17 cellular contexts compared by ENCODE assay signal in the genomic region with DNA sequence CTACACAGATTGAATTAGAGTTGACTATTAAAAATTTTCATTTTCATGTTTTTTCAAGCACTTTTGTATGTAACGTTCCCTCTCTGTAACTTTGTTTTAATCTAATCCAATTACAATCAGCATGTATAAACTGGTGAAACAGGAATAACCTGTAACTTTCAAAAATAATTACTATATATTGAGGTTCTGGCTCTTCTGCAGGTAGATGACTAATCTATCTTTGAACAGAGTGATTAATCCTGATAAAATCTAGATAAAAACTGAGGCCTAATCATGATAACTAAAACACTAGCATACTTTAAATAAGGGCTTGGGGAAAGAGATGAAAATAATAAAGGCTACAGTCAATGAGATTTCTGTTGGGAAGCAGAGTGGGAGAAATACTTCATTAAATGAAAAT.
DNase-seq lines count a peak whose midpoint lies in the region; ATAC-seq, FAIRE-seq and TF ChIP-seq lines count a peak whose summit lies in the region.
"Had no signal": no experiment of that assay in that cellular context is flagged by ENCODE, and none has a peak within 500 bp of the region (broad histone marks: within the 10 kb centered on the region; RNA-seq: fewer than 3 reads in every experiment).

No MANE protein-coding gene starts in this region.

- intact Hi-C loops in psoas muscle (cut with DNase I), result no loop called here
- intact Hi-C loops in uterus (cut with DNase I; ENCODE audit: low total_unique reads), result no loop called here

- TF ChIP-seq POLR2A in uterus (IDR thresholded peaks at IDR 0.05), result no peak

- peak; percentile 6 for DNase-seq in HT-29 (ENCODE audit: low spot score)
- DNase-seq in bronchial epithelial cell (ENCODE audit: low read depth), result peak; percentile 79
- DNase-seq in psoas muscle, result no peak
- no peak for DNase-seq in uterus
- DNase-seq in HCEC 1CT, result no peak
- DNase-seq: ACHN; C1 segment of cervical spinal cord; CD8-positive, alpha-beta memory T cell; Karpas-422; NCI-H1436 treated with DMSO at 0.1 percent for 48 hours; NCI-H2029; NCI-H526 had no signal

- no peaks in the 10 kb centered on the region for H3K9me3 ChIP-seq in psoas muscle
- no peaks in the 10 kb centered on the region for H3K9me3 ChIP-seq in uterus
- H3K9me3 ChIP-seq: SJSA1 had no signal

- no peak overlapping the region for H3K4me3 ChIP-seq in bronchial epithelial cell (ENCODE audit: low read depth, low read length)
- no peak overlapping the region for H3K4me3 ChIP-seq in psoas muscle
- no peak overlapping the region for H3K4me3 ChIP-seq in uterus
- H3K4me3 ChIP-seq: SJSA1 had no signal

- H3K4me1 ChIP-seq in psoas muscle, result peaks cover 7% of the 10 kb centered on the region
- H3K4me1 ChIP-seq in uterus, result peaks cover 0 to 6% of the 10 kb centered on the region in 2 donors
- H3K4me1 ChIP-seq: SJSA1 had no signal

- no peaks in the 10 kb centered on the region for H3K36me3 ChIP-seq in bronchial epithelial cell (ENCODE audit: control insufficient read depth, insufficient read depth, low read length)
- H3K36me3 ChIP-seq in psoas muscle (ENCODE audit: insufficient read depth in 1 of 2, low read depth in 1 of 2), result no peaks in the 10 kb centered on the region
- H3K36me3 ChIP-seq in uterus, result no peaks in the 10 kb centered on the region
- H3K36me3 ChIP-seq: SJSA1 had no signal

- H3K27me3 ChIP-seq in bronchial epithelial cell (ENCODE audit: control insufficient read depth, insufficient read depth, low read length) (no peaks in the 10 kb centered on the region), psoas muscle (ENCODE audit: insufficient read depth in 3 of 3, low read length in 2 of 3) (no peaks in the 10 kb centered on the region), uterus (no peaks in the 10 kb centered on the region)
- H3K27me3 ChIP-seq: SJSA1 had no signal

- ATAC-seq in psoas muscle (no peak), HG02981 (IDR thresholded peaks at IDR 0.05; ENCODE audit: unreplicated experiment) (no peak), HG03442 (IDR thresholded peaks at IDR 0.05; ENCODE audit: unreplicated experiment) (no peak)

- WGBS in psoas muscle, 3 donors, result 58 to 86% (median 59%) methylated on average over 1 of the region's 1 CpG

- TF ChIP-seq CTCF in bronchial epithelial cell (IDR thresholded peaks at IDR 0.05; ENCODE audit: insufficient read depth, low read length, severe bottlenecking), result no peak
- no peak for TF ChIP-seq CTCF in psoas muscle (IDR thresholded peaks at IDR 0.05)
- no peak for TF ChIP-seq CTCF in uterus (IDR thresholded peaks at IDR 0.05)

- FAIRE-seq in bronchial epithelial cell (lab: Jason Lieb, UNC), result no peak
- FAIRE-seq: H1 had no signal

- H3K27ac ChIP-seq in psoas muscle (peak overlapping the region; percentile 4), uterus (peak overlapping the region; percentile 49 to 74)
- H3K27ac ChIP-seq: HL-60, SJSA1 had no signal

Comparison
In these comparisons a context has a peak if more than half of its experiments do, and no peak if none do; other contexts are left out.
1. DNase-seq: peak in HT-29 (single experiment) and bronchial epithelial cell (single experiment); none in psoas muscle (0 of 2), uterus (0 of 2) and HCEC 1CT (single experiment).